In the genomic region with DNA sequence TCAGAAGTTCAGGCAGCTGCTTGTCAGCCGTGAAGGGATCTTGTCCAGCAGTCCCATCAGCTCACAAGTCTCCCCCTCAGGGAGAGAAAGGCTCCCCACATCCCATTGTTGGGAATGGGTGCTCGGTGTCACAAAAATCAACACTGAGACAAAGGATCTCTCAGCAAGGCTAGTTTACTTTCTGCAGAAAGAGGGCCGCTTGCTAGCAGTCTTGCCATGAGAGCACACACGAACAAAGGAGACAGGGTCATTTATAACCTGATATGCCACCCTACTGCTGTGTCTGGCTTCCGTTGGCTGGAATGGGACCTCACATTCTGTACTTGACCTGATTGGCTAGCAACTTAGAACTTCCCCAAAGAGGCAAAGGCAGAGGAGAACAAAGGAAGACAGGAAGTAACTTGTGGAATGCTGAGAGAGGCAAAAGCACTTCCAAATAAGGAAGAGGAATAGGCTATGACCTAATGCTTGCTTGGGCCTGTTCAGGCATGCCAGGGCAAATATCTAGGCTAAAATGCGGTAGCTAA, we compare ENCODE assay signal across 8 cellular contexts. TPM values are rescaled to one million over a fixed set of nuclear protein-coding genes. Genes with fewer than 3 reads are reported as not detected.
DNase-seq lines count a peak whose midpoint lies in the region; ATAC-seq and TF ChIP-seq lines count a peak whose summit lies in the region.

No MANE protein-coding gene starts in this region.

- no peaks in the 10 kb centered on the region for H3K9me3 ChIP-seq in H9 (ENCODE audit: control insufficient read depth, low read depth, low read length)

- peak overlapping the region; percentile 96 for H3T11ph ChIP-seq in H9 (ENCODE audit: low read length)

- TF ChIP-seq CTCF in H9 (conservative IDR thresholded peaks at IDR 0.05): no peak
- TF ChIP-seq CTCF in activated CD8-positive, alpha-beta T cell treated with anti-CD3 and anti-CD28 coated beads for 36 hours (IDR thresholded peaks at IDR 0.05): no peak

- peaks cover 7 to 11% of the 10 kb centered on the region in 2 experiments for H3K9me3 Mint-ChIP-seq in H9
- H3K9me3 Mint-ChIP-seq in dendritic cell treated with granulocyte-macrophage colony-stimulating factor and Interleukin-4, amounts not matched to agents 40 ng/mL and 50 ng/mL, for 4 days: peaks cover 25% of the 10 kb centered on the region
- H3K9me3 Mint-ChIP-seq in activated CD8-positive, alpha-beta T cell treated with anti-CD3 and anti-CD28 coated beads for 36 hours: no peaks in the 10 kb centered on the region

- POLR2A ChIA-PET in activated CD8-positive, alpha-beta T cell treated with anti-CD3 and anti-CD28 coated beads for 36 hours (lab: Charles Lee): no interaction called here

- H3K23me2 ChIP-seq in H9 (ENCODE audit: insufficient read length, low read depth, low read length, poor library complexity, severe bottlenecking): no peaks in the 10 kb centered on the region

- WGBS in H9 (ENCODE audit: extremely low coverage, insufficient read length, low lambda C conversion rate): no CpG with 5 or more reads among the region's 6 CpGs
- no CpG with 5 or more reads among the region's 6 CpGs for WGBS in mesendoderm (ENCODE audit: extremely low coverage, insufficient coverage, low lambda C conversion rate)

- intact Hi-C loops in dendritic cell treated with granulocyte-macrophage colony-stimulating factor and Interleukin-4, amounts not matched to agents 40 ng/mL and 50 ng/mL, for 4 days (cut with micrococcal nuclease): no loop called here
- intact Hi-C loops in activated CD8-positive, alpha-beta T cell treated with anti-CD3 and anti-CD28 coated beads for 36 hours (cut with micrococcal nuclease): no loop called here

- H4K20me1 ChIP-seq in H9 (ENCODE audit: control insufficient read depth, insufficient read depth, insufficient read length): no peaks in the 10 kb centered on the region

- H3K36me3 ChIP-seq in mesendoderm (ENCODE audit: control insufficient read depth, insufficient read depth, low read length): no peaks in the 10 kb centered on the region

- H3K27ac Mint-ChIP-seq in H9: peak overlapping the region; percentile 98 to 99 (median 99)
- peak overlapping the region; percentile 73 for H3K27ac Mint-ChIP-seq in dendritic cell treated with granulocyte-macrophage colony-stimulating factor and Interleukin-4, amounts not matched to agents 40 ng/mL and 50 ng/mL, for 4 days
- no peak overlapping the region for H3K27ac Mint-ChIP-seq in activated CD8-positive, alpha-beta T cell treated with anti-CD3 and anti-CD28 coated beads for 36 hours

- H3K4me2 ChIP-seq in H9 (ENCODE audit: insufficient read depth, insufficient read length, low read length) (peak overlapping the region; percentile 55), mesendoderm (ENCODE audit: low read length) (no peak overlapping the region)

- H3K36me3 Mint-ChIP-seq in H9 (ENCODE audit: insufficient read depth in 1 of 3, low read depth in 3 of 3): peaks cover 4 to 23% (median 9%) of the 10 kb centered on the region in 3 experiments
- H3K36me3 Mint-ChIP-seq in dendritic cell treated with granulocyte-macrophage colony-stimulating factor and Interleukin-4, amounts not matched to agents 40 ng/mL and 50 ng/mL, for 4 days (ENCODE audit: low read depth): peaks cover 15% of the 10 kb centered on the region
- no peaks in the 10 kb centered on the region for H3K36me3 Mint-ChIP-seq in activated CD8-positive, alpha-beta T cell treated with anti-CD3 and anti-CD28 coated beads for 36 hours (ENCODE audit: low read depth)

- peak overlapping the region; percentile 77 for H3K14ac ChIP-seq in H9 (ENCODE audit: insufficient read depth, low read length)

- peak overlapping the region; percentile 57 for H4K8ac ChIP-seq in H9 (replicated peaks; ENCODE audit: insufficient read length, low read depth, low read length)
- no peak overlapping the region for H4K8ac ChIP-seq in mesendoderm (ENCODE audit: low read depth, low read length)

- H3K18ac ChIP-seq in H9 (ENCODE audit: insufficient read length, low read depth, low read length) (peak overlapping the region; percentile 95), mesendoderm (ENCODE audit: low read length) (peak overlapping the region; percentile 12)

- H3K4me3 Mint-ChIP-seq in H9: peak overlapping the region in 1 of 2 experiments; percentile 50; a peak in 3 of 5 replicates
- no peak overlapping the region for H3K4me3 Mint-ChIP-seq in dendritic cell treated with granulocyte-macrophage colony-stimulating factor and Interleukin-4, amounts not matched to agents 40 ng/mL and 50 ng/mL, for 4 days
- H3K4me3 Mint-ChIP-seq in activated CD8-positive, alpha-beta T cell treated with anti-CD3 and anti-CD28 coated beads for 36 hours: no peak overlapping the region

- CTCF ChIA-PET in activated CD8-positive, alpha-beta T cell treated with anti-CD3 and anti-CD28 coated beads for 36 hours (lab: Charles Lee): no interaction called here

- peaks cover 2% of the 10 kb centered on the region; the same call in 1 of the 2 replicates for H3K27me3 Mint-ChIP-seq in H9 (ENCODE audit: low read depth)
- peaks cover 65% of the 10 kb centered on the region for H3K27me3 Mint-ChIP-seq in dendritic cell treated with granulocyte-macrophage colony-stimulating factor and Interleukin-4, amounts not matched to agents 40 ng/mL and 50 ng/mL, for 4 days
- peaks cover 59% of the 10 kb centered on the region for H3K27me3 Mint-ChIP-seq in activated CD8-positive, alpha-beta T cell treated with anti-CD3 and anti-CD28 coated beads for 36 hours

- peak overlapping the region; percentile 85 for H3K9ac ChIP-seq in H9 (ENCODE audit: extremely low read depth, insufficient read length, low read length)
- H3K9ac ChIP-seq in mesendoderm (ENCODE audit: low read length): peak overlapping the region; percentile 14

- peak overlapping the region; percentile 90 for H3K27ac ChIP-seq in H9 (ENCODE audit: insufficient read length, low read depth, low read length)
- peak overlapping the region; percentile 65 for H3K27ac ChIP-seq in mesendoderm (ENCODE audit: low read depth, low read length)

- peak overlapping the region; percentile 58 for H3K56ac ChIP-seq in H9 (ENCODE audit: insufficient read length, low read depth, low read length)
- peak overlapping the region; percentile 61 for H3K56ac ChIP-seq in mesendoderm (ENCODE audit: low read length)

- H2AK5ac ChIP-seq in H9 (ENCODE audit: insufficient read length, low read length) (peak overlapping the region; percentile 2), mesendoderm (ENCODE audit: low read length) (no peak overlapping the region)

- H2AFZ ChIP-seq in H9 (ENCODE audit: low read length): no peak overlapping the region

- H3K4me1 Mint-ChIP-seq in H9: peaks cover 28 to 31% of the 10 kb centered on the region in 2 experiments
- H3K4me1 Mint-ChIP-seq in dendritic cell treated with granulocyte-macrophage colony-stimulating factor and Interleukin-4, amounts not matched to agents 40 ng/mL and 50 ng/mL, for 4 days (ENCODE audit: low read depth): peaks cover 22% of the 10 kb centered on the region
- no peaks in the 10 kb centered on the region for H3K4me1 Mint-ChIP-seq in activated CD8-positive, alpha-beta T cell treated with anti-CD3 and anti-CD28 coated beads for 36 hours (ENCODE audit: low read depth)

- H2BK5ac ChIP-seq in H9 (ENCODE audit: insufficient read length, low read length) (peak overlapping the region; percentile 12), mesendoderm (ENCODE audit: low read length) (peak overlapping the region; percentile 14)

- no peaks in the 10 kb centered on the region; the same call in 1 of the 2 replicates for H3K4me1 ChIP-seq in H9 (ENCODE audit: insufficient read depth, low read length)
- H3K4me1 ChIP-seq in mesendoderm (ENCODE audit: control insufficient read depth, low read depth, low read length): no peaks in the 10 kb centered on the region

- ATAC-seq in activated CD8-positive, alpha-beta T cell treated with anti-CD3 and anti-CD28 coated beads for 36 hours: no peak
- ATAC-seq in HG03378 (IDR thresholded peaks at IDR 0.05; ENCODE audit: unreplicated experiment): no peak

- no peaks in the 10 kb centered on the region for H3K79me1 ChIP-seq in H9 (ENCODE audit: insufficient read depth, low read depth, low read length, poor library complexity, severe bottlenecking)
- no peaks in the 10 kb centered on the region for H3K79me1 ChIP-seq in mesendoderm (ENCODE audit: low read length)

- H3K79me2 ChIP-seq in H9 (ENCODE audit: insufficient read depth, low read length): no peaks in the 10 kb centered on the region
- no peaks in the 10 kb centered on the region for H3K79me2 ChIP-seq in mesendoderm (ENCODE audit: control insufficient read depth, insufficient read depth, low read length)

- H2BK15ac ChIP-seq in H9 (ENCODE audit: low read depth, low read length) (no peak overlapping the region), mesendoderm (replicated peaks; ENCODE audit: low read depth) (no peak overlapping the region)

- H3K4ac ChIP-seq in H9 (ENCODE audit: low read depth, low read length): peak overlapping the region; percentile 17
- peak overlapping the region; percentile 56 for H3K4ac ChIP-seq in mesendoderm (ENCODE audit: low read depth, low read length)

- H4K5ac ChIP-seq in H9 (ENCODE audit: insufficient read length, low read depth, low read length) (peak overlapping the region; percentile 74), mesendoderm (ENCODE audit: low read length) (no peak overlapping the region)

- DNase-seq in H9 (peak; percentile 88), NCI-H774 (lab: John Stamatoyannopoulos, UW) (peak; percentile 86), mesendoderm (peak; percentile 98), NCI-H1436 treated with DMSO at 0.1 percent for 48 hours (lab: John Stamatoyannopoulos, UW) (no peak), cortex of kidney (lab: John Stamatoyannopoulos, UW) (no peak)
- no peak for DNase-seq in activated CD8-positive, alpha-beta T cell treated with anti-CD3 and anti-CD28 coated beads for 36 hours

- H3K4me3 ChIP-seq in mesendoderm (ENCODE audit: low read length): no peak overlapping the region

- peak overlapping the region; percentile 4 for H2BK12ac ChIP-seq in H9 (ENCODE audit: insufficient read length, low read depth, low read length)

- H3K27me3 ChIP-seq in H9 (ENCODE audit: insufficient read depth, low read length) (no peaks in the 10 kb centered on the region), mesendoderm (ENCODE audit: insufficient read depth, low read length, poor library complexity) (no peaks in the 10 kb centered on the region)

- H2BK120ac ChIP-seq in H9 (ENCODE audit: low read depth, low read length, poor library complexity, severe bottlenecking) (peak overlapping the region; percentile 96), mesendoderm (ENCODE audit: low read depth, low read length) (no peak overlapping the region)

- peak overlapping the region; percentile 66 for H4K91ac ChIP-seq in H9 (ENCODE audit: insufficient read length, low read depth, low read length)

- H2BK20ac ChIP-seq in H9 (ENCODE audit: low read depth, low read length, poor library complexity, severe bottlenecking): no peak overlapping the region

- H3K23ac ChIP-seq in H9 (ENCODE audit: insufficient read length, low read depth, low read length): no peak overlapping the region
- peak overlapping the region; percentile 11 for H3K23ac ChIP-seq in mesendoderm (ENCODE audit: low read length)

RNA-seq across cellular contexts. Expression of a gene that starts 8.7 kb away (rescaled TPM):
- total RNA-seq in H9 (2021): not detected in 2 replicates
- 0.39 TPM for polyA plus RNA-seq in mesendoderm (2013, experiment 1 of 2)
- 0.74 TPM for polyA plus RNA-seq in mesendoderm (2013, experiment 2 of 2)
- total RNA-seq in activated CD8-positive, alpha-beta T cell treated with anti-CD3 and anti-CD28 coated beads for 36 hours: not detected

RNA-seq across cellular contexts. Expression of a gene that starts 14.9 kb away (rescaled TPM):
- not detected in 2 replicates for total RNA-seq in H9 (2021)
- polyA plus RNA-seq in mesendoderm (2013, experiment 1 of 2): 0.08 TPM
- polyA plus RNA-seq in mesendoderm (2013, experiment 2 of 2): 0.07 TPM
- not detected for total RNA-seq in activated CD8-positive, alpha-beta T cell treated with anti-CD3 and anti-CD28 coated beads for 36 hours

Comparison
In these comparisons a context has a peak if more than half of its experiments do, and no peak if none do; other contexts are left out.
1. DNase-seq: peak in H9 (single experiment), NCI-H774 (single experiment) and mesendoderm (single experiment); none in activated CD8-positive, alpha-beta T cell treated with anti-CD3 and anti-CD28 coated beads for 36 hours (single experiment), NCI-H1436 treated with DMSO at 0.1 percent for 48 hours (single experiment) and cortex of kidney (single experiment).